In genomic region chr20:31809656-31810055, GRCh38 we compare ENCODE assay signal across 32 cellular contexts. TPM values are rescaled to one million over a fixed set of nuclear protein-coding genes. Genes with fewer than 3 reads are reported as not detected.
DNase-seq lines count a peak whose midpoint lies in the region; TF ChIP-seq lines count a peak whose summit lies in the region.
"Had no signal": no experiment of that assay in that cellular context is flagged by ENCODE, and none has a peak within 500 bp of the region (broad histone marks: within the 10 kb centered on the region; RNA-seq: fewer than 3 reads in every experiment).

No MANE protein-coding gene starts in this region.

- H3K27ac ChIP-seq in GM23248, result peak overlapping the region; percentile 38
- H3K27ac ChIP-seq in ascending aorta, result peak overlapping the region; percentile 88 to 91
- peak overlapping the region; percentile 65 for H3K27ac ChIP-seq in smooth muscle cell (ENCODE audit: low read depth)
- H3K27ac ChIP-seq: SJCRH30, vagina had no signal

- no peak for DNase-seq in GM23248
- DNase-seq in ascending aorta (ENCODE audit: low spot score in 2 of 2), result no peak
- peak; percentile 56 for DNase-seq in hepatic stellate cell (ENCODE audit: low spot score)
- DNase-seq in smooth muscle cell (lab: John Stamatoyannopoulos, UW; ENCODE audit: unreplicated experiment), result no peak
- no peak for DNase-seq in NCI-H1092 (lab: John Stamatoyannopoulos, UW)
- no peak for DNase-seq in RKO (ENCODE audit: low spot score)
- DNase-seq in HT-29 (ENCODE audit: low spot score), result no peak
- DNase-seq in NCI-H2227 (lab: John Stamatoyannopoulos, UW; ENCODE audit: unreplicated experiment), result no peak
- DNase-seq: ACHN; activated B cell treated with CpG ODN at 0.5 μM for 24 hours; activated CD4-positive, alpha-beta T cell treated with anti-CD3 and anti-CD28 coated beads, Interleukin-2, amount 50 U/mL, for 1 hour; activated effector memory CD4-positive, alpha-beta T cell treated with anti-CD3 and anti-CD28 coated beads, Interleukin-2, amount 50 U/mL, for 16 hours; activated T-cell treated with anti-CD3 and anti-CD28 coated beads, Interleukin-2, amount 50 U/mL, for 24 hours; anterior cingulate cortex; BE2C; CD8-positive, alpha-beta memory T cell; central memory CD4-positive, alpha-beta T cell; dermis blood vessel endothelial cell; hippocampal formation; left cardiac atrium; mucosa of descending colon; NCI-H146; NCI-H2107; NCI-H446; NCI-H774; RPMI8226; stimulated activated CD4-positive, alpha-beta T cell treated with anti-CD3 and anti-CD28 coated beads, Interleukin-1b, Interleukin-23, amount 100 ng/mL, for 48 hours had no signal

- H3K9me2 ChIP-seq in GM23248 (ENCODE audit: insufficient read depth), result no peaks in the 10 kb centered on the region

- no peak overlapping the region for H3K9ac ChIP-seq in GM23248
- peak overlapping the region; percentile 35 for H3K9ac ChIP-seq in smooth muscle cell (ENCODE audit: low read depth)

- H3F3A ChIP-seq in GM23248 (ENCODE audit: insufficient read depth), result peaks cover 30% of the 10 kb centered on the region
- H3F3A ChIP-seq in smooth muscle cell (ENCODE audit: low read depth), result no peaks in the 10 kb centered on the region

- WGBS in GM23248 (ENCODE audit: low coverage in 1 of 2, low lambda C conversion rate in 2 of 2, missing lambda C conversion rate in 2 of 2), 2 experiments, result 84 to 89% methylated on average over 3 of the region's 3 CpGs
- 57% methylated on average over 3 of the region's 3 CpGs for WGBS in smooth muscle cell (ENCODE audit: low lambda C conversion rate)

- H3K79me2 ChIP-seq in GM23248 (ENCODE audit: insufficient read depth) (no peaks in the 10 kb centered on the region), smooth muscle cell (ENCODE audit: low read depth) (no peaks in the 10 kb centered on the region)

- intact Hi-C loops in ascending aorta (cut with DNase I), result loop anchor here (1.0 to 5.0 kb wide), 3 partner anchors 47 to 247 kb away; no protein-coding TSS in a partner anchor

- H3K27me3 ChIP-seq in GM23248 (replicated peaks; ENCODE audit: insufficient read depth) (no peaks in the 10 kb centered on the region), ascending aorta (no peaks in the 10 kb centered on the region), smooth muscle cell (ENCODE audit: low read depth) (no peaks in the 10 kb centered on the region)
- H3K27me3 ChIP-seq: BE2C, SJCRH30, vagina had no signal

- TF ChIP-seq CTCF in ascending aorta (IDR thresholded peaks at IDR 0.05) (no peak), smooth muscle cell (IDR thresholded peaks at IDR 0.05; ENCODE audit: borderline replicate concordance, insufficient read depth, poor library complexity, severe bottlenecking) (no peak)

- H3K4me3 ChIP-seq in GM23248, result no peak overlapping the region
- H3K4me3 ChIP-seq in ascending aorta, result no peak overlapping the region
- H3K4me3 ChIP-seq in smooth muscle cell, result no peak overlapping the region
- H3K4me3 ChIP-seq: HAP-1, mucosa of descending colon, SJCRH30, vagina had no signal

- H3K4me1 ChIP-seq in GM23248 (ENCODE audit: insufficient read depth) (peaks cover 19% of the 10 kb centered on the region), ascending aorta (peaks cover 31 to 70% of the 10 kb centered on the region in 2 donors), smooth muscle cell (ENCODE audit: low read depth) (no peaks in the 10 kb centered on the region)
- H3K4me1 ChIP-seq: BE2C, HAP-1, vagina had no signal

- H3K36me3 ChIP-seq in GM23248 (ENCODE audit: low read depth) (no peaks in the 10 kb centered on the region), ascending aorta (no peaks in the 10 kb centered on the region), smooth muscle cell (ENCODE audit: low read depth) (no peaks in the 10 kb centered on the region)
- H3K36me3 ChIP-seq: vagina had no signal

- no peak overlapping the region for H3K4me2 ChIP-seq in GM23248 (ENCODE audit: unreplicated experiment)
- no peak overlapping the region for H3K4me2 ChIP-seq in smooth muscle cell

- H2AFZ ChIP-seq in GM23248 (no peak overlapping the region), smooth muscle cell (ENCODE audit: low read depth) (no peak overlapping the region)

- H4K20me1 ChIP-seq in GM23248 (ENCODE audit: insufficient read depth), result no peaks in the 10 kb centered on the region
- H4K20me1 ChIP-seq in smooth muscle cell (ENCODE audit: low read depth), result no peaks in the 10 kb centered on the region

- no peaks in the 10 kb centered on the region for H3K9me3 ChIP-seq in GM23248 (ENCODE audit: low read depth)
- H3K9me3 ChIP-seq in ascending aorta, result no peaks in the 10 kb centered on the region
- H3K9me3 ChIP-seq in smooth muscle cell (replicated peaks; ENCODE audit: low read depth), result no peaks in the 10 kb centered on the region
- H3K9me3 ChIP-seq: BE2C, HAP-1, mucosa of descending colon, SJCRH30, vagina had no signal

- in situ Hi-C loops in GM23248 (cut with MboI), result no loop called here

RNA-seq across cellular contexts. Expression of gene MYLK2, which starts 9.5 kb away (rescaled TPM):
- 0.63 TPM in 1 of 2 replicates, not detected in the other for total RNA-seq in GM23248 (2014; rRNA removed; shearing (Covaris generic))
- not detected in 2 replicates for polyA plus RNA-seq in GM23248 (2016; fragmentation: Nextera tagmentation; extraction: Ambion mirVana)
- not detected for total RNA-seq in ascending aorta
- total RNA-seq in smooth muscle cell, result 0.09 and 0.54 TPM in 2 replicates
- polyA plus RNA-seq in smooth muscle cell, result 0.22 TPM in 1 of 2 replicates, not detected in the other
- total RNA-seq in HT-29 (2014; rRNA removed; shearing (Covaris generic)), result 0.37 and 0.41 TPM in 2 replicates
- total RNA-seq: activated B cell treated with CpG ODN at 0.5 μM for 24 hours, vagina had no signal
- polyA plus RNA-seq: CD8-positive, alpha-beta memory T cell had no signal

RNA-seq across cellular contexts. Expression of gene FOXS1, which starts 35.7 kb away (rescaled TPM):
- not detected in 2 replicates for total RNA-seq in GM23248 (2014; rRNA removed; shearing (Covaris generic))
- polyA plus RNA-seq in GM23248 (2016; fragmentation: Nextera tagmentation; extraction: Ambion mirVana), result not detected in 2 replicates
- 21.8 TPM for total RNA-seq in ascending aorta
- total RNA-seq in smooth muscle cell, result 0.09 and 2.6 TPM in 2 replicates
- polyA plus RNA-seq in smooth muscle cell, result 2.1 and 3.3 TPM in 2 replicates
- total RNA-seq in HT-29 (2014; rRNA removed; shearing (Covaris generic)), result not detected in 2 replicates
- total RNA-seq: activated B cell treated with CpG ODN at 0.5 μM for 24 hours; CD8-positive, alpha-beta memory T cell; dermis blood vessel endothelial cell; IMR-90; T-helper 1 cell treated with Interleukin-12 subunit alpha and Interleukin-12 subunit beta and Interleukin-4 antibody, amounts not matched to agents 30 ng/mL and 1 ng/mL, for 36 hours; vagina had no signal
- polyA plus RNA-seq: CD8-positive, alpha-beta memory T cell; IMR-90 had no signal

Comparison
In these comparisons a context has a peak if more than half of its experiments do, and no peak if none do; other contexts are left out.
1. H3K27ac ChIP-seq: peak in every context shown above with its lines; median percentile 90 in ascending aorta; 65 in smooth muscle cell; 38 in GM23248.